ENCODE assay signal across 1 cellular context in genomic region chr16:1944612-1945199, GRCh38.
A peak's percentile ranks its signal among the peaks of the same experiment; 100 is the strongest.
TF ChIP-seq lines count a peak whose summit lies in the region.

No MANE protein-coding gene starts in this region.

TF ChIP-seq in K562, 482 proteins besides CTCF, POLR2A, EP300 and RAD21:
- TF ChIP-seq ATF1 (CRISPR knock-in tag; IDR thresholded peaks at IDR 0.05) (no peak), ATF1 (tag; IDR thresholded peaks at IDR 0.05) (0 out of 2 replicates have a peak, but pooled peaks have one; percentile 8), MXD1 (CRISPR knock-in tag; IDR thresholded peaks at IDR 0.05; ENCODE audit: borderline replicate concordance, poor library complexity, severe bottlenecking) (no peak), ATF7 (IDR thresholded peaks at IDR 0.05) (0 out of 2 replicates have a peak, but pooled peaks have one; percentile 3)
